Comparison of ENCODE assay signal across 1 cellular context in the genomic region with DNA sequence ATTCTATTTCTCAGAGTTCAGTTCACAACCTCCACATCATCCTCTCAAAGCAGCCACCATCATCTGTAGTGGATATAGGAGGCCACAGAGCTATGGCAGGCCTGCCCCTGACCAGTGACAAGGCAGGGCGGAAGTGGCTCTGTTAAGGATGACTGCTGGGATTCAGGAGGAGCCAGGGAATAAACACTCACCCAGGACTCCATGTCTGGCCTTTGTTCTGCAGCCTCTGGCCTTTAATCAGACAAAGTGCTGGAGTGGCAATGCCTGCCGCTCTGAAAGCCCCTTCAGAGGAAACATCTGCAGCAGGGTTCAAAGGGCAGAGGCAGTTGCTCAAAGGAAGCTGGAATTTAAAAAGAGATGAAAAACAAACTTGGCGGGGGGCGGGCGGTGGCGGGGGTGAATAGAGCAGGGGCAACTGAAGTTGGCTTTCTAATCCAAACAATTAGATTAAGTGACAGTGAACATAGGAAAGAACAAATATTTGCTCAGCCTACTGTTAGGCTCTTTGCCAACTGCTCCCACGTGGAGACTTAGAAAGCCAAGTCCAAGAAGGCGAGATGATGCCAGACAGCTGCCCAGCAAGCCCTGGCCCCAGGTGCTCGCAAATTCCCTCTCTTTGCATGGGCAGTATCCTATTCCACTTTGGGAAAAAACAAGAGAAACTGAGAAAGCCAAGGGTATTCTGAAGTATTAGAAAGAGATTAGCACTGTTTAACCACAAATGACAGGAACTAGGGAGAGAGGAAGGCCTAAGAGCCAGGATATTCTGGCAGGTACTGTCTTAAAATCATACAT.
TF ChIP-seq lines count a peak whose summit lies in the region.

No MANE protein-coding gene starts in this region.

TF ChIP-seq in HepG2, 621 proteins besides CTCF, POLR2A, EP300 and RAD21 (continued from another document and continues in another):
- TF ChIP-seq NFAT5 (CRISPR knock-in tag; IDR thresholded peaks at IDR 0.05) (no peak), ZNF263 (CRISPR knock-in tag; IDR thresholded peaks at IDR 0.05) (peak; percentile 83), ZNF737 (CRISPR knock-in tag; IDR thresholded peaks at IDR 0.05; ENCODE audit: borderline replicate concordance) (no peak), ZNF329 (CRISPR knock-in tag; IDR thresholded peaks at IDR 0.05; ENCODE audit: low read depth) (no peak), WIZ (CRISPR knock-in tag; IDR thresholded peaks at IDR 0.05) (no peak), XBP1 (CRISPR knock-in tag; IDR thresholded peaks at IDR 0.05) (no peak), STAG1 (CRISPR knock-in tag; IDR thresholded peaks at IDR 0.05) (no peak), ASH2L (IDR thresholded peaks at IDR 0.05; ENCODE audit: insufficient read length, low read depth, low read length) (peak; percentile 75), THAP11 (CRISPR knock-in tag; IDR thresholded peaks at IDR 0.05) (no peak), ZNF253 (CRISPR knock-in tag; IDR thresholded peaks at IDR 0.05; ENCODE audit: borderline replicate concordance) (no peak), ZNF503 (CRISPR knock-in tag; IDR thresholded peaks at IDR 0.05) (peak; percentile 29; the same call in 1 of the 2 replicates), ZFP36L2 (CRISPR knock-in tag; IDR thresholded peaks at IDR 0.05) (no peak), NFYC (CRISPR knock-in tag; IDR thresholded peaks at IDR 0.05) (no peak), ZNF569 (CRISPR knock-in tag; IDR thresholded peaks at IDR 0.05; ENCODE audit: borderline replicate concordance) (no peak), YEATS4 (CRISPR knock-in tag; IDR thresholded peaks at IDR 0.05; ENCODE audit: borderline replicate concordance) (no peak; the same call in 1 of the 2 replicates), POGZ (CRISPR knock-in tag; IDR thresholded peaks at IDR 0.05) (no peak), NFIC (IDR thresholded peaks at IDR 0.05; ENCODE audit: low read length) (peak; percentile 89), GPBP1L1 (CRISPR knock-in tag; IDR thresholded peaks at IDR 0.05) (no peak), PCBP2 (optimal IDR thresholded peaks at IDR 0.05; ENCODE audit: low read depth, low read length, poor library complexity, severe bottlenecking) (no peak), BORCS8-MEF2B (CRISPR knock-in tag; IDR thresholded peaks at IDR 0.05) (no peak), SAP130 (CRISPR knock-in tag; IDR thresholded peaks at IDR 0.05; ENCODE audit: low read depth) (peak; percentile 58), MAFK (conservative IDR thresholded peaks at IDR 0.05 in 1 of 2, IDR thresholded peaks at IDR 0.05 in 1 of 2; ENCODE audit: low read length in 2 of 2) (no peak), ZNF232 (CRISPR knock-in tag; IDR thresholded peaks at IDR 0.05; ENCODE audit: borderline replicate concordance) (no peak), GZF1 (CRISPR knock-in tag; IDR thresholded peaks at IDR 0.05) (no peak), ZNF331 (CRISPR knock-in tag; IDR thresholded peaks at IDR 0.05) (no peak), NBN (conservative IDR thresholded peaks at IDR 0.05) (no peak), ZBTB7B (CRISPR knock-in tag; IDR thresholded peaks at IDR 0.05) (no peak; the same call in 1 of the 2 replicates), ZNF24 (IDR thresholded peaks at IDR 0.05) (no peak), SOX5 (CRISPR knock-in tag; IDR thresholded peaks at IDR 0.05; ENCODE audit: borderline replicate concordance) (peak; percentile 49), YEATS2 (CRISPR knock-in tag; IDR thresholded peaks at IDR 0.05; ENCODE audit: borderline replicate concordance) (no peak), FOSL2 (CRISPR knock-in tag; IDR thresholded peaks at IDR 0.05) (peak; percentile 4; the same call in 1 of the 2 replicates), MAF1 (CRISPR knock-in tag; IDR thresholded peaks at IDR 0.05; ENCODE audit: borderline replicate concordance) (no peak), CHD2 (IDR thresholded peaks at IDR 0.05; ENCODE audit: low read depth, low read length) (no peak), ZNF546 (CRISPR knock-in tag; conservative IDR thresholded peaks at IDR 0.05) (no peak), ZNF282 (IDR thresholded peaks at IDR 0.05; ENCODE audit: partially characterized antibody) (no peak), FOXK2 (IDR thresholded peaks at IDR 0.05) (no peak), ZBTB26 (CRISPR knock-in tag; IDR thresholded peaks at IDR 0.05; ENCODE audit: borderline replicate concordance) (no peak), ZNF17 (CRISPR knock-in tag; IDR thresholded peaks at IDR 0.05) (no peak), SIX1 (CRISPR knock-in tag; IDR thresholded peaks at IDR 0.05; ENCODE audit: borderline replicate concordance) (no peak), ZMYM4 (CRISPR knock-in tag; IDR thresholded peaks at IDR 0.05) (no peak), JARID2 (CRISPR knock-in tag; IDR thresholded peaks at IDR 0.05; ENCODE audit: insufficient replicate concordance) (no peak), CERS6 (CRISPR knock-in tag; IDR thresholded peaks at IDR 0.05) (no peak), SRSF1 (optimal IDR thresholded peaks at IDR 0.05; ENCODE audit: low read depth, low read length) (no peak), ZNF276 (CRISPR knock-in tag; IDR thresholded peaks at IDR 0.05; ENCODE audit: low read depth) (no peak), ZNF780A (CRISPR knock-in tag; IDR thresholded peaks at IDR 0.05) (no peak)
- TF ChIP-seq, protein P1, sequence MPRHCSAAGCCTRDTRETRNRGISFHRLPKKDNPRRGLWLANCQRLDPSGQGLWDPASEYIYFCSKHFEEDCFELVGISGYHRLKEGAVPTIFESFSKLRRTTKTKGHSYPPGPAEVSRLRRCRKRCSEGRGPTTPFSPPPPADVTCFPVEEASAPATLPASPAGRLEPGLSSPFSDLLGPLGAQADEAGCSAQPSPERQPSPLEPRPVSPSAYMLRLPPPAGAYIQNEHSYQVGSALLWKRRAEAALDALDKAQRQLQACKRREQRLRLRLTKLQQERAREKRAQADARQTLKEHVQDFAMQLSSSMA (CRISPR knock-in tag; IDR thresholded peaks at IDR 0.05), result no peak
- TF ChIP-seq, protein P2, sequence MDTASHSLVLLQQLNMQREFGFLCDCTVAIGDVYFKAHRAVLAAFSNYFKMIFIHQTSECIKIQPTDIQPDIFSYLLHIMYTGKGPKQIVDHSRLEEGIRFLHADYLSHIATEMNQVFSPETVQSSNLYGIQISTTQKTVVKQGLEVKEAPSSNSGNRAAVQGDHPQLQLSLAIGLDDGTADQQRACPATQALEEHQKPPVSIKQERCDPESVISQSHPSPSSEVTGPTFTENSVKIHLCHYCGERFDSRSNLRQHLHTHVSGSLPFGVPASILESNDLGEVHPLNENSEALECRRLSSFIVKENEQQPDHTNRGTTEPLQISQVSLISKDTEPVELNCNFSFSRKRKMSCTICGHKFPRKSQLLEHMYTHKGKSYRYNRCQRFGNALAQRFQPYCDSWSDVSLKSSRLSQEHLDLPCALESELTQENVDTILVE (CRISPR knock-in tag; IDR thresholded peaks at IDR 0.05), result no peak
- TF ChIP-seq, protein P3, sequence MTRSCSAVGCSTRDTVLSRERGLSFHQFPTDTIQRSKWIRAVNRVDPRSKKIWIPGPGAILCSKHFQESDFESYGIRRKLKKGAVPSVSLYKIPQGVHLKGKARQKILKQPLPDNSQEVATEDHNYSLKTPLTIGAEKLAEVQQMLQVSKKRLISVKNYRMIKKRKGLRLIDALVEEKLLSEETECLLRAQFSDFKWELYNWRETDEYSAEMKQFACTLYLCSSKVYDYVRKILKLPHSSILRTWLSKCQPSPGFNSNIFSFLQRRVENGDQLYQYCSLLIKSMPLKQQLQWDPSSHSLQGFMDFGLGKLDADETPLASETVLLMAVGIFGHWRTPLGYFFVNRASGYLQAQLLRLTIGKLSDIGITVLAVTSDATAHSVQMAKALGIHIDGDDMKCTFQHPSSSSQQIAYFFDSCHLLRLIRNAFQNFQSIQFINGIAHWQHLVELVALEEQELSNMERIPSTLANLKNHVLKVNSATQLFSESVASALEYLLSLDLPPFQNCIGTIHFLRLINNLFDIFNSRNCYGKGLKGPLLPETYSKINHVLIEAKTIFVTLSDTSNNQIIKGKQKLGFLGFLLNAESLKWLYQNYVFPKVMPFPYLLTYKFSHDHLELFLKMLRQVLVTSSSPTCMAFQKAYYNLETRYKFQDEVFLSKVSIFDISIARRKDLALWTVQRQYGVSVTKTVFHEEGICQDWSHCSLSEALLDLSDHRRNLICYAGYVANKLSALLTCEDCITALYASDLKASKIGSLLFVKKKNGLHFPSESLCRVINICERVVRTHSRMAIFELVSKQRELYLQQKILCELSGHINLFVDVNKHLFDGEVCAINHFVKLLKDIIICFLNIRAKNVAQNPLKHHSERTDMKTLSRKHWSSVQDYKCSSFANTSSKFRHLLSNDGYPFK (CRISPR knock-in tag; IDR thresholded peaks at IDR 0.05; ENCODE audit: borderline replicate concordance), result no peak
